ENCODE assay signal across 11 cellular contexts in the genomic region with DNA sequence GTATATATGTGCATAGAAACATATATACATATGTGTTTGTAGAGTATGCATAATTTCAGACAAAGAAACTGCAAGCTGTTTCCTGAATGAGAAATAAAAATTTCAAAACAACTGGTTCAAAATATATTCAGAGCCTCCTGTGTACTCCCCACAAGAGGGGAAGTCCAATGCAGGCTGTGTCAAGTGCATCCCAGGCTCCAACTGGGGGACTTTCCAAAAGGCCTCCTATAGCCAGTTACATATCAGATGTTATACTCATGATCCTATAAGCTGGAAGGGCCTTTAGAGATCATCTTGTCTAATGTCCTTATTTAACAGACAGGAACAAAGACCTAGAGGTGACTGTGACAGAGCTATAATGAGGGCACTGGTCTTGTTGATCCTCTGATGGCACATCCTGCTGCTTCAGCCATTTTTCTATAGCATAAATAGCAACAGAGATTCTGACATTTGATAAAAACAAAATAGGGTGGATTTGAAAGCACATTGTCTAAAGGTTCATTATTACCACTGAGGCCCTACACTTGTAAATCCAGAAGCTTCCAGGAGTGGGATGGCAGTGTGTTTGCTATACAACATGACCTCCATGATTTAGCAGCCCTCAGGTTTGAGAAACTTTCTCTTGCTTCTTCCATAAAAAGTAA.
DNase-seq lines count a peak whose midpoint lies in the region; ATAC-seq and TF ChIP-seq lines count a peak whose summit lies in the region.
"Had no signal": no experiment of that assay in that cellular context is flagged by ENCODE, and none has a peak within 500 bp of the region (broad histone marks: within the 10 kb centered on the region; RNA-seq: fewer than 3 reads in every experiment).

No MANE protein-coding gene starts in this region.

- DNase-seq in GM12864 (ENCODE audit: low read depth): peak; percentile 49
- peak; percentile 25 for DNase-seq in WERI-Rb-1
- no peak for DNase-seq in NCI-H526 treated with DMSO at 0.1 percent for 48 hours (lab: John Stamatoyannopoulos, UW)
- no peak for DNase-seq in NCI-H1694 treated with DMSO at 0.1 percent for 48 hours (lab: John Stamatoyannopoulos, UW)
- no peak for DNase-seq in NCI-H2081 treated with DMSO at 0.1 percent for 48 hours (lab: John Stamatoyannopoulos, UW)
- no peak for DNase-seq in cortex of kidney (lab: John Stamatoyannopoulos, UW)
- DNase-seq: activated gamma-delta T cell treated with Interleukin-2 at 50 U/mL for 16 hours; CD8-positive, alpha-beta T cell; effector CD4-positive, alpha-beta T cell had no signal

- peak; percentile 35 for ATAC-seq in GM19372 (IDR thresholded peaks at IDR 0.05; ENCODE audit: low read depth, unreplicated experiment)
- peak; percentile 46 for ATAC-seq in HG03039 (IDR thresholded peaks at IDR 0.05; ENCODE audit: unreplicated experiment)
- ATAC-seq: CD8-positive, alpha-beta T cell had no signal

- H3K4me3 ChIP-seq in GM12864 (ENCODE audit: low read depth, low read length) (no peak overlapping the region), WERI-Rb-1 (ENCODE audit: low read depth, low read length) (no peak overlapping the region)

- no peaks in the 10 kb centered on the region for H3K9me3 ChIP-seq in WERI-Rb-1 (ENCODE audit: severe bottlenecking)

- no peaks in the 10 kb centered on the region for H3K36me3 ChIP-seq in WERI-Rb-1

- H3K27ac ChIP-seq in WERI-Rb-1: no peak overlapping the region

- no peaks in the 10 kb centered on the region for H3K27me3 ChIP-seq in WERI-Rb-1 (ENCODE audit: insufficient read depth, low read depth, severe bottlenecking)

- no peak for TF ChIP-seq CTCF in GM12864 (IDR thresholded peaks at IDR 0.05; ENCODE audit: low read depth, low read length, missing control alignments)
- TF ChIP-seq CTCF in WERI-Rb-1 (IDR thresholded peaks at IDR 0.05; ENCODE audit: low read depth, low read length): no peak

Comparison
In these comparisons a context has a peak if more than half of its experiments do, and no peak if none do; other contexts are left out.
1. DNase-seq: peak in GM12864 (single experiment) and WERI-Rb-1 (single experiment); none in NCI-H526 treated with DMSO at 0.1 percent for 48 hours (single experiment), NCI-H1694 treated with DMSO at 0.1 percent for 48 hours (single experiment), NCI-H2081 treated with DMSO at 0.1 percent for 48 hours (single experiment) and cortex of kidney (single experiment).